Comparison of ENCODE assay signal across 8 cellular contexts in the genomic region with DNA sequence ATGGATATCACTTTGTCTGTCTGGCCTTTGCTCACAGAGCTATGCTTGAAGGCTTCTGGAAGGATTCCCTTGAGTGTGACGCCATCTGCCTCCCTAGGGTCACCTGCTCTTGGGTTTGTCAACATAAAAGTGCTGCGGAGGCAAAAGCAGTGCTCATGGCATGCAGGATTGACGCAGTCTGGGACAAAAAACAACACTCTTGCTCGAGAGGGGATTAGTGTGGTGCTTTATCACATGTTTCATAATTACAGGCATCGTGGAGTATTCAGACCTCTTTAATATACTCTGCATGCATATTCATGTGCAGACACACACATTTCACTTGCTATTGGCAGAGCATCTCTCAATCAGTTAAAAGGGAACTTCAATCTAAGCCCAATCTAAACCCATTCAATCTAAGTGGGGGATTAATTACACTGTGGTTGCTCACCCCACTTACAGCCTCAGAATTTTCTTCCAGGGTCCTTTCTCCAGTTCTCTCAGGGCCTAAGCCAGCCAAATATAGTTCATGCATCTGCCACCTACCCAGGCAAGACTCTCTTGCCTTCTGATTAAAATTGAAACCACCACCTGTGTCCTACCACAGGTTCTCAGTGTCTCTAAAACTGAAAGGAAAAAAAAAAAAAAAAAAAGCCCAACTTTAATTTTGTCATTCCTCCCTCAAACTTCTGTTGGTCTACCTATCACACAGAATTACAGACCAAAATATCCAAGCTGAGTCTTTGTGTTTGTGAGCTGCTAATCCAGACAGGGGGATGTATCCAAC.
DNase-seq lines count a peak whose midpoint lies in the region; ATAC-seq lines count a peak whose summit lies in the region.

No MANE protein-coding gene starts in this region.

- H4K20me1 ChIP-seq in BLaER1 treated with 17β-estradiol and CSF1 and Interleukin-3, amounts not matched to agents 10 nM and 100 nM: no peaks in the 10 kb centered on the region

- DNase-seq in HAP-1 (ENCODE audit: low spot score in 2 of 2) (no peak), DMS114 treated with DMSO at 0.1 percent for 48 hours (lab: John Stamatoyannopoulos, UW; ENCODE audit: unreplicated experiment) (no peak)
- DNase-seq in stimulated activated naive CD4-positive, alpha-beta T cell treated with Interleukin-2 at 50 U/mL for 16 hours (lab: John Stamatoyannopoulos, UW): no peak

- in situ Hi-C loops in HAP-1 (cut with MboI; ENCODE audit: low sequenced_read_pairs): no loop called here

- peak overlapping the region in 7 of 11 experiments; percentile 4 to 37 (median 21); a peak in 9 of 22 replicates for H3K27ac ChIP-seq in BLaER1 treated with 17β-estradiol and CSF1 and Interleukin-3, amounts not matched to agents 10 nM and 100 nM
- peak overlapping the region; percentile 64 for H3K27ac ChIP-seq in skeletal muscle tissue (ENCODE audit: low read depth, low read length)

- H3K4me1 ChIP-seq in BLaER1 treated with 17β-estradiol and CSF1 and Interleukin-3, amounts not matched to agents 10 nM and 100 nM: peaks cover 17 to 42% (median 27%) of the 10 kb centered on the region in 10 experiments
- H3K4me1 ChIP-seq in skeletal muscle tissue (ENCODE audit: control insufficient read depth in 3 of 3, insufficient read depth in 3 of 3, low read length in 3 of 3) (peaks cover 9 to 11% (median 10%) of the 10 kb centered on the region in 3 donors), HAP-1 (peaks cover 23% of the 10 kb centered on the region)

- peaks cover 41% of the 10 kb centered on the region for H3K4me1 Mint-ChIP-seq in T-helper 1 cell treated with Interleukin-12 subunit alpha and Interleukin-12 subunit beta and Interleukin-4 antibody, amounts not matched to agents 30 μg/mL and 1 μg/mL, for 36 hours (ENCODE audit: low read depth)

- ATAC-seq in GM18873 (IDR thresholded peaks at IDR 0.05; ENCODE audit: low FRiP score, unreplicated experiment) (peak; percentile 86), HG03064 (IDR thresholded peaks at IDR 0.05; ENCODE audit: low read depth, unreplicated experiment) (peak; percentile 54)

- peaks cover 0 to 14% (median 0%) of the 10 kb centered on the region in 11 experiments; a peak in 5 of 22 replicates for H3K9me3 ChIP-seq in BLaER1 treated with 17β-estradiol and CSF1 and Interleukin-3, amounts not matched to agents 10 nM and 100 nM (replicated peaks in 1 of 11)
- H3K9me3 ChIP-seq in skeletal muscle tissue (ENCODE audit: control insufficient read depth in 3 of 3, low read length in 3 of 3) (no peaks in the 10 kb centered on the region), HAP-1 (no peaks in the 10 kb centered on the region)

- no peaks in the 10 kb centered on the region for H3K36me3 ChIP-seq in BLaER1 treated with 17β-estradiol and CSF1 and Interleukin-3, amounts not matched to agents 10 nM and 100 nM
- H3K36me3 ChIP-seq in skeletal muscle tissue (ENCODE audit: control insufficient read depth in 3 of 3, insufficient read depth in 3 of 3, low read length in 3 of 3) (no peaks in the 10 kb centered on the region), HAP-1 (replicated peaks) (no peaks in the 10 kb centered on the region)

- H3K4me3 Mint-ChIP-seq in T-helper 1 cell treated with Interleukin-12 subunit alpha and Interleukin-12 subunit beta and Interleukin-4 antibody, amounts not matched to agents 30 μg/mL and 1 μg/mL, for 36 hours: peak overlapping the region; percentile 1

- no peaks in the 10 kb centered on the region for H3K27me3 ChIP-seq in BLaER1 treated with 17β-estradiol and CSF1 and Interleukin-3, amounts not matched to agents 10 nM and 100 nM
- H3K27me3 ChIP-seq in skeletal muscle tissue (ENCODE audit: control insufficient read depth in 3 of 3, insufficient read depth in 3 of 3, low read length in 3 of 3): no peaks in the 10 kb centered on the region
- H3K27me3 ChIP-seq in HAP-1 (ENCODE audit: low read depth): no peaks in the 10 kb centered on the region

- H3K9ac ChIP-seq in BLaER1 treated with 17β-estradiol and CSF1 and Interleukin-3, amounts not matched to agents 10 nM and 100 nM: no peak overlapping the region
- no peak overlapping the region for H3K9ac ChIP-seq in skeletal muscle tissue (ENCODE audit: low read depth in 1 of 3, low read length in 3 of 3)

- peak overlapping the region; percentile 60 for H3K27ac Mint-ChIP-seq in T-helper 1 cell treated with Interleukin-12 subunit alpha and Interleukin-12 subunit beta and Interleukin-4 antibody, amounts not matched to agents 30 μg/mL and 1 μg/mL, for 36 hours

- H3K4me3 ChIP-seq in BLaER1 treated with 17β-estradiol and CSF1 and Interleukin-3, amounts not matched to agents 10 nM and 100 nM: no peak overlapping the region
- H3K4me3 ChIP-seq in skeletal muscle tissue (ENCODE audit: low read length in 3 of 3) (no peak overlapping the region), HAP-1 (no peak overlapping the region)

- no peaks in the 10 kb centered on the region for H3K9me3 Mint-ChIP-seq in T-helper 1 cell treated with Interleukin-12 subunit alpha and Interleukin-12 subunit beta and Interleukin-4 antibody, amounts not matched to agents 30 μg/mL and 1 μg/mL, for 36 hours

- no peaks in the 10 kb centered on the region for H3K27me3 Mint-ChIP-seq in T-helper 1 cell treated with Interleukin-12 subunit alpha and Interleukin-12 subunit beta and Interleukin-4 antibody, amounts not matched to agents 30 μg/mL and 1 μg/mL, for 36 hours (ENCODE audit: low read depth)

- peak overlapping the region; percentile 28 to 75 (median 56) for H3K4me2 ChIP-seq in BLaER1 treated with 17β-estradiol and CSF1 and Interleukin-3, amounts not matched to agents 10 nM and 100 nM

- no peaks in the 10 kb centered on the region for H3K36me3 Mint-ChIP-seq in T-helper 1 cell treated with Interleukin-12 subunit alpha and Interleukin-12 subunit beta and Interleukin-4 antibody, amounts not matched to agents 30 μg/mL and 1 μg/mL, for 36 hours (ENCODE audit: low read depth)
